19 cellular contexts compared by ENCODE assay signal in genomic region chr21:42048870-42049577, GRCh38. TPM values are rescaled to one million over a fixed set of nuclear protein-coding genes. Genes with fewer than 3 reads are reported as not detected.
"Had no signal": no experiment of that assay in that cellular context is flagged by ENCODE, and none has a peak within 500 bp of the region (broad histone marks: within the 10 kb centered on the region; RNA-seq: fewer than 3 reads in every experiment).

No MANE protein-coding gene starts in this region.

- H3K4me3 ChIP-seq: cardiac muscle cell, gastroesophageal sphincter, heart right ventricle, lower lobe of right lung, thyroid gland, vagina had no signal

- H3K27me3 ChIP-seq: cardiac muscle cell, thyroid gland, vagina had no signal

- H3K36me3 ChIP-seq: cardiac muscle cell, gastroesophageal sphincter, heart right ventricle, lower lobe of right lung, thyroid gland, vagina had no signal

- DNase-seq: activated B cell treated with CpG ODN at 0.5 μM for 24 hours; activated CD4-positive, alpha-beta T cell treated with anti-CD3 and anti-CD28 coated beads, Interleukin-2, amount 10 ng/mL, durations not matched to agents 7 days and 5 days; activated naive CD4-positive, alpha-beta T cell; lower lobe of right lung; stimulated activated CD4-positive, alpha-beta T cell treated with anti-CD3 and anti-CD28 coated beads, Interleukin-12 subunit alpha, Interleukin-12 subunit beta, amount 100 ng/mL, for 4 hours; stimulated activated CD4-positive, alpha-beta T cell treated with anti-CD3 and anti-CD28 coated beads, Interleukin-2, amount 100 ng/mL, for 24 hours; SW 1271 had no signal

- H3K27ac Mint-ChIP-seq: activated B cell treated with CpG ODN at 0.5 μM for 24 hours; activated CD4-positive, alpha-beta T cell treated with anti-CD3 and anti-CD28 coated beads, Interleukin-2, amount 10 ng/mL, durations not matched to agents 7 days and 5 days; mesothelial cell of epicardium; progenitor cell of endocrine pancreas had no signal

- H3K4me3 Mint-ChIP-seq: activated B cell treated with CpG ODN at 0.5 μM for 24 hours; activated CD4-positive, alpha-beta T cell treated with anti-CD3 and anti-CD28 coated beads, Interleukin-2, amount 10 ng/mL, durations not matched to agents 7 days and 5 days; mesothelial cell of epicardium had no signal

- H3K27ac ChIP-seq: cardiac muscle cell, epithelial cell of prostate, lower lobe of right lung, thyroid gland, vagina had no signal

- H3K9me3 ChIP-seq: gastroesophageal sphincter, heart right ventricle, lower lobe of right lung, thyroid gland, vagina had no signal

- H3K4me1 ChIP-seq: lower lobe of right lung had no signal

- H3K36me3 Mint-ChIP-seq: mesothelial cell of epicardium had no signal

- H3K9me3 Mint-ChIP-seq: activated B cell treated with CpG ODN at 0.5 μM for 24 hours; activated CD4-positive, alpha-beta T cell treated with anti-CD3 and anti-CD28 coated beads, Interleukin-2, amount 10 ng/mL, durations not matched to agents 7 days and 5 days had no signal

- H3K27me3 Mint-ChIP-seq: activated B cell treated with CpG ODN at 0.5 μM for 24 hours; activated CD4-positive, alpha-beta T cell treated with anti-CD3 and anti-CD28 coated beads, Interleukin-2, amount 10 ng/mL, durations not matched to agents 7 days and 5 days; progenitor cell of endocrine pancreas had no signal

RNA-seq across cellular contexts. Expression of gene UMODL1, which starts 22.1 kb away (rescaled TPM):
- total RNA-seq: cardiac muscle cell, dermis microvascular lymphatic vessel endothelial cell, gastroesophageal sphincter, left cardiac atrium, mesothelial cell of epicardium, myocyte, right cardiac atrium, thyroid gland, vagina had no signal
